Comparison of ENCODE assay signal across 13 cellular contexts in genomic region chr5:159038907-159039306, GRCh38.
A peak's percentile ranks its signal among the peaks of the same experiment; 100 is the strongest.
DNase-seq lines count a peak whose midpoint lies in the region; ATAC-seq and TF ChIP-seq lines count a peak whose summit lies in the region.
"Had no signal": no experiment of that assay in that cellular context is flagged by ENCODE, and none has a peak within 500 bp of the region (broad histone marks: within the 10 kb centered on the region; RNA-seq: fewer than 3 reads in every experiment).

No MANE protein-coding gene starts in this region.

- no peak for TF ChIP-seq CTCF in chondrocyte (IDR thresholded peaks at IDR 0.05)

- H3K9me3 Mint-ChIP-seq in chondrocyte (ENCODE audit: low read depth) = peaks cover 4% of the 10 kb centered on the region
- no peaks in the 10 kb centered on the region for H3K9me3 Mint-ChIP-seq in stimulated activated effector memory CD8-positive, alpha-beta T cell treated with anti-CD3 and anti-CD28 coated beads, Interleukin-12 subunit alpha, Interleukin-12 subunit beta, amount 100 ng/mL, for 72 hours

- peaks cover 0 to 14% (median 5%) of the 10 kb centered on the region in 11 experiments; a peak in 11 of 22 replicates for H3K9me3 ChIP-seq in BLaER1 treated with 17β-estradiol and CSF1 and Interleukin-3, amounts not matched to agents 10 nM and 100 nM (replicated peaks in 1 of 11)
- no peaks in the 10 kb centered on the region; the same call in 1 of the 2 replicates for H3K9me3 ChIP-seq in Karpas-422 (ENCODE audit: low read length)

- H4K20me1 ChIP-seq in BLaER1 treated with 17β-estradiol and CSF1 and Interleukin-3, amounts not matched to agents 10 nM and 100 nM = peaks cover 0 to 86% (median 32%) of the 10 kb centered on the region in 11 experiments; a peak in 12 of 22 replicates
- H4K20me1 ChIP-seq in Karpas-422 (ENCODE audit: insufficient read depth, low read depth, low read length) = no peaks in the 10 kb centered on the region

- H3K27me3 ChIP-seq in BLaER1 treated with 17β-estradiol and CSF1 and Interleukin-3, amounts not matched to agents 10 nM and 100 nM = no peaks in the 10 kb centered on the region
- no peaks in the 10 kb centered on the region for H3K27me3 ChIP-seq in Karpas-422 (ENCODE audit: low read length)

- H3K79me2 ChIP-seq in Karpas-422 (ENCODE audit: low read length) = peaks cover 78% of the 10 kb centered on the region

- no peak overlapping the region for H2AFZ ChIP-seq in Karpas-422 (ENCODE audit: low read length)

- no peak overlapping the region for H3K4me3 ChIP-seq in BLaER1 treated with 17β-estradiol and CSF1 and Interleukin-3, amounts not matched to agents 10 nM and 100 nM
- no peak overlapping the region for H3K4me3 ChIP-seq in Karpas-422 (ENCODE audit: low read length)
- no peak overlapping the region for H3K4me3 ChIP-seq in skeletal muscle cell (ENCODE audit: low read depth, low read length)
- H3K4me3 ChIP-seq: cardiac muscle cell had no signal

- H3K9ac ChIP-seq in BLaER1 treated with 17β-estradiol and CSF1 and Interleukin-3, amounts not matched to agents 10 nM and 100 nM = peak overlapping the region in 1 of 11 experiments; percentile 13; a peak in 1 of 22 replicates
- no peak overlapping the region; the same call in 1 of the 2 replicates for H3K9ac ChIP-seq in Karpas-422 (ENCODE audit: low read length)

- H3K4me3 Mint-ChIP-seq in chondrocyte (ENCODE audit: unreplicated experiment) = peak overlapping the region; percentile 13
- H3K4me3 Mint-ChIP-seq in stimulated activated effector memory CD8-positive, alpha-beta T cell treated with anti-CD3 and anti-CD28 coated beads, Interleukin-12 subunit alpha, Interleukin-12 subunit beta, amount 100 ng/mL, for 72 hours = no peak overlapping the region
- H3K4me3 Mint-ChIP-seq: activated T-cell treated with anti-CD3 and anti-CD28 coated beads, Interleukin-2, amount 50 U/mL, for 4 hours; natural killer cell treated with Interleukin-12 subunit alpha and Interleukin-12 subunit beta and Interleukin-15 and Interleukin-18, amount 100 ng/mL, for 72 hours had no signal

- H3K27ac Mint-ChIP-seq in chondrocyte (ENCODE audit: unreplicated experiment) = peak overlapping the region; percentile 87
- no peak overlapping the region for H3K27ac Mint-ChIP-seq in stimulated activated effector memory CD8-positive, alpha-beta T cell treated with anti-CD3 and anti-CD28 coated beads, Interleukin-12 subunit alpha, Interleukin-12 subunit beta, amount 100 ng/mL, for 72 hours
- H3K27ac Mint-ChIP-seq: natural killer cell treated with Interleukin-12 subunit alpha and Interleukin-12 subunit beta and Interleukin-15 and Interleukin-18, amount 100 ng/mL, for 72 hours had no signal

- H3K4me1 Mint-ChIP-seq in chondrocyte (ENCODE audit: low read depth) = peaks cover 53% of the 10 kb centered on the region
- no peaks in the 10 kb centered on the region for H3K4me1 Mint-ChIP-seq in stimulated activated effector memory CD8-positive, alpha-beta T cell treated with anti-CD3 and anti-CD28 coated beads, Interleukin-12 subunit alpha, Interleukin-12 subunit beta, amount 100 ng/mL, for 72 hours

- peak overlapping the region in 9 of 11 experiments; percentile 22 to 60 (median 52); a peak in 14 of 22 replicates for H3K27ac ChIP-seq in BLaER1 treated with 17β-estradiol and CSF1 and Interleukin-3, amounts not matched to agents 10 nM and 100 nM
- peak overlapping the region; percentile 98 for H3K27ac ChIP-seq in Karpas-422 (ENCODE audit: low read length)
- H3K27ac ChIP-seq: cardiac muscle cell had no signal

- no peak for DNase-seq in Karpas-422
- DNase-seq in chondrocyte (ENCODE audit: low spot score) = no peak
- DNase-seq in skeletal muscle cell (ENCODE audit: low read depth) = peak; percentile 75
- DNase-seq in stimulated activated effector memory CD8-positive, alpha-beta T cell treated with anti-CD3 and anti-CD28 coated beads, Interleukin-12 subunit alpha, Interleukin-12 subunit beta, amount 100 ng/mL, for 72 hours (ENCODE audit: low spot score in 2 of 2) = no peak
- DNase-seq in activated effector memory CD4-positive, alpha-beta T cell treated with anti-CD3 and anti-CD28 coated beads, Interleukin-2, amount 50 U/mL, for 16 hours = no peak
- DNase-seq in HuH-7 (ENCODE audit: low spot score) = no peak
- DNase-seq: activated T-cell treated with anti-CD3 and anti-CD28 coated beads, Interleukin-2, amount 50 U/mL, for 4 hours; stimulated activated CD4-positive, alpha-beta T cell treated with anti-CD3 and anti-CD28 coated beads, Interleukin-12 subunit alpha, Interleukin-12 subunit beta, amount 100 ng/mL, for 4 hours had no signal

- peaks cover 66 to 82% (median 73%) of the 10 kb centered on the region in 10 experiments for H3K4me1 ChIP-seq in BLaER1 treated with 17β-estradiol and CSF1 and Interleukin-3, amounts not matched to agents 10 nM and 100 nM
- H3K4me1 ChIP-seq in Karpas-422 (ENCODE audit: low read length) = peaks cover 74% of the 10 kb centered on the region

- H3K9me2 ChIP-seq in Karpas-422 (replicated peaks; ENCODE audit: insufficient read depth, low read length) = no peaks in the 10 kb centered on the region

- H3K4me2 ChIP-seq in BLaER1 treated with 17β-estradiol and CSF1 and Interleukin-3, amounts not matched to agents 10 nM and 100 nM = peak overlapping the region in 9 of 11 experiments; percentile 8 to 84 (median 64); a peak in 15 of 22 replicates
- peak overlapping the region; percentile 75 for H3K4me2 ChIP-seq in Karpas-422 (ENCODE audit: low read depth, low read length, poor library complexity, severe bottlenecking)

- H3K27me3 Mint-ChIP-seq in chondrocyte (ENCODE audit: low read depth) = no peaks in the 10 kb centered on the region

- H3K36me3 Mint-ChIP-seq in chondrocyte (ENCODE audit: low read depth) = peaks cover 6% of the 10 kb centered on the region
- no peaks in the 10 kb centered on the region for H3K36me3 Mint-ChIP-seq in stimulated activated effector memory CD8-positive, alpha-beta T cell treated with anti-CD3 and anti-CD28 coated beads, Interleukin-12 subunit alpha, Interleukin-12 subunit beta, amount 100 ng/mL, for 72 hours

- H3K36me3 ChIP-seq in BLaER1 treated with 17β-estradiol and CSF1 and Interleukin-3, amounts not matched to agents 10 nM and 100 nM = peaks cover 0 to 84% (median 57%) of the 10 kb centered on the region in 11 experiments; a peak in 16 of 22 replicates
- H3K36me3 ChIP-seq in Karpas-422 (ENCODE audit: insufficient read depth, low read length) = peaks cover 33% of the 10 kb centered on the region
- H3K36me3 ChIP-seq: cardiac muscle cell had no signal

- ATAC-seq in GM19467 (IDR thresholded peaks at IDR 0.05; ENCODE audit: unreplicated experiment) = no peak
- ATAC-seq in stimulated activated effector memory CD8-positive, alpha-beta T cell treated with anti-CD3 and anti-CD28 coated beads, Interleukin-12 subunit alpha, Interleukin-12 subunit beta, amount 100 ng/mL, for 72 hours = no peak
- ATAC-seq: esophagus mucosa; natural killer cell treated with Interleukin-12 subunit alpha and Interleukin-12 subunit beta and Interleukin-15 and Interleukin-18, amount 100 ng/mL, for 72 hours had no signal
